ENCODE assay signal across 42 cellular contexts in genomic region chr11:111213256-111213655, GRCh38. TPM values are rescaled to one million over a fixed set of nuclear protein-coding genes. Genes with fewer than 3 reads are reported as not detected.
"Had no signal": no experiment of that assay in that cellular context is flagged by ENCODE, and none has a peak within 500 bp of the region (broad histone marks: within the 10 kb centered on the region; RNA-seq: fewer than 3 reads in every experiment).

No MANE protein-coding gene starts in this region.

- H3K9me3 Mint-ChIP-seq: activated CD4-positive, alpha-beta T cell treated with anti-CD3 and anti-CD28 coated beads, Interleukin-2, amount 10 ng/mL, durations not matched to agents 24 days and 14 days; activated CD8-positive, alpha-beta T cell treated with anti-CD3 and anti-CD28 coated beads for 36 hours; activated naive CD4-positive, alpha-beta T cell treated with anti-CD3 and anti-CD28 coated beads, Interleukin-2, amount 50 U/mL, for 24 hours; activated naive CD8-positive, alpha-beta T cell treated with anti-CD3 and anti-CD28 coated beads, Interleukin-2, amount 10 ng/mL, durations not matched to agents 7 days and 5 days; activated T-cell treated with anti-CD3 and anti-CD28 coated beads, Interleukin-2, amount 50 U/mL, for 72 hours; activated T-helper 17 cell treated with anti-CD3 and anti-CD28 coated beads, Interleukin-2, amount 50 U/mL, for 72 hours; IgD-negative memory B cell had no signal

- H3K36me3 Mint-ChIP-seq: activated naive CD4-positive, alpha-beta T cell treated with anti-CD3 and anti-CD28 coated beads, Interleukin-2, amount 50 U/mL, for 24 hours; activated naive CD8-positive, alpha-beta T cell treated with anti-CD3 and anti-CD28 coated beads, Interleukin-2, amount 10 ng/mL, durations not matched to agents 7 days and 5 days had no signal

- H3K4me1 Mint-ChIP-seq: activated CD4-positive, alpha-beta T cell treated with anti-CD3 and anti-CD28 coated beads, Interleukin-2, amount 10 ng/mL, durations not matched to agents 24 days and 14 days; activated naive CD4-positive, alpha-beta T cell treated with anti-CD3 and anti-CD28 coated beads, Interleukin-2, amount 50 U/mL, for 24 hours; activated naive CD8-positive, alpha-beta T cell treated with anti-CD3 and anti-CD28 coated beads, Interleukin-2, amount 10 ng/mL, durations not matched to agents 7 days and 5 days; activated T-helper 17 cell treated with anti-CD3 and anti-CD28 coated beads, Interleukin-2, amount 50 U/mL, for 72 hours had no signal

- ATAC-seq: activated CD8-positive, alpha-beta T cell treated with anti-CD3 and anti-CD28 coated beads for 36 hours; activated T-cell treated with anti-CD3 and anti-CD28 coated beads, Interleukin-2, amount 50 U/mL, for 72 hours; activated T-helper 17 cell treated with anti-CD3 and anti-CD28 coated beads, Interleukin-2, amount 50 U/mL, for 72 hours; Right ventricle myocardium inferior; SK-N-SH treated with all-trans-retinoic acid at 6 μM for 48 hours had no signal

- H3K4me3 Mint-ChIP-seq: activated CD4-positive, alpha-beta T cell treated with anti-CD3 and anti-CD28 coated beads, Interleukin-2, amount 10 ng/mL, durations not matched to agents 24 days and 14 days; activated CD8-positive, alpha-beta T cell treated with anti-CD3 and anti-CD28 coated beads for 36 hours; activated naive CD4-positive, alpha-beta T cell treated with anti-CD3 and anti-CD28 coated beads, Interleukin-2, amount 50 U/mL, for 24 hours; activated naive CD8-positive, alpha-beta T cell treated with anti-CD3 and anti-CD28 coated beads, Interleukin-2, amount 10 ng/mL, durations not matched to agents 7 days and 5 days; activated T-cell treated with anti-CD3 and anti-CD28 coated beads, Interleukin-2, amount 50 U/mL, for 72 hours; activated T-helper 17 cell treated with anti-CD3 and anti-CD28 coated beads, Interleukin-2, amount 50 U/mL, for 72 hours; IgD-negative memory B cell had no signal

- H3K27ac ChIP-seq: ascending aorta, brain microvascular endothelial cell, PC-9, RWPE1, WERI-Rb-1 had no signal

- H3K4me2 ChIP-seq: PC-9 had no signal

- H3K4me3 ChIP-seq: ascending aorta, MG63, PC-9 had no signal

- DNase-seq: activated CD4-positive, alpha-beta T cell treated with anti-CD3 and anti-CD28 coated beads for 1 hour; activated CD4-positive, alpha-beta T cell treated with anti-CD3 and anti-CD28 coated beads, Interleukin-2, amount 10 ng/mL, durations not matched to agents 24 days and 14 days; activated CD4-positive, alpha-beta T cell treated with anti-CD3 and anti-CD28 coated beads, Interleukin-2, amount 50 U/mL, for 4 hours; activated CD4-positive, CD25-positive, alpha-beta regulatory T cell; activated CD8-positive, alpha-beta T cell treated with anti-CD3 and anti-CD28 coated beads for 36 hours; activated gamma-delta T cell; activated naive CD4-positive, alpha-beta T cell treated with Interleukin-2 at 50 U/mL for 16 hours; activated naive CD8-positive, alpha-beta T cell treated with anti-CD3 and anti-CD28 coated beads, Interleukin-2, amount 10 ng/mL, durations not matched to agents 7 days and 5 days; activated T-cell treated with anti-CD3 and anti-CD28 coated beads, Interleukin-2, amount 50 U/mL, for 1 hour; activated T-cell treated with anti-CD3 and anti-CD28 coated beads, Interleukin-2, amount 50 U/mL, for 72 hours; amygdala; brain microvascular endothelial cell; Karpas-422; KBM-7; MG63; NCI-H1048; NCI-H1436 treated with DMSO at 0.1 percent for 48 hours; NCI-H1694 treated with DMSO at 0.1 percent for 48 hours; NCI-H2029; NCI-H2107; NCI-H2171; NCI-H510A; NCI-H526; NCI-H748 treated with DMSO at 0.1 percent for 48 hours; NK-92 treated with Interleukin-12 subunit alpha and Interleukin-12 subunit beta, amount 100 ng/mL, for 24 hours; PC-9; SIG-M5; SW 1271; T-helper 1 cell; T-helper 2 cell; T-helper 9 cell; WERI-Rb-1 had no signal

- H3K27me3 ChIP-seq: ascending aorta, brain microvascular endothelial cell, MG63 had no signal

- H2AFZ ChIP-seq: PC-9 had no signal

- H3K4me1 ChIP-seq: ascending aorta had no signal

- H3K27me3 Mint-ChIP-seq: IgD-negative memory B cell had no signal

- H3K27ac Mint-ChIP-seq: activated CD4-positive, alpha-beta T cell treated with anti-CD3 and anti-CD28 coated beads, Interleukin-2, amount 10 ng/mL, durations not matched to agents 24 days and 14 days; activated CD8-positive, alpha-beta T cell treated with anti-CD3 and anti-CD28 coated beads for 36 hours; activated naive CD4-positive, alpha-beta T cell treated with anti-CD3 and anti-CD28 coated beads, Interleukin-2, amount 50 U/mL, for 24 hours; activated naive CD8-positive, alpha-beta T cell treated with anti-CD3 and anti-CD28 coated beads, Interleukin-2, amount 10 ng/mL, durations not matched to agents 7 days and 5 days; activated T-cell treated with anti-CD3 and anti-CD28 coated beads, Interleukin-2, amount 50 U/mL, for 72 hours; activated T-helper 17 cell treated with anti-CD3 and anti-CD28 coated beads, Interleukin-2, amount 50 U/mL, for 72 hours; IgD-negative memory B cell had no signal

- H3K36me3 ChIP-seq: ascending aorta, brain microvascular endothelial cell, MG63, WERI-Rb-1 had no signal

- H3K9me3 ChIP-seq: ascending aorta, MG63 had no signal

RNA-seq across cellular contexts. Expression of gene POU2AF2, which starts 32.3 kb away (rescaled TPM):
- total RNA-seq: activated CD8-positive, alpha-beta memory T cell treated with anti-CD3 and anti-CD28 coated beads for 36 hours; activated CD8-positive, alpha-beta T cell treated with anti-CD3 and anti-CD28 coated beads for 36 hours; activated naive CD8-positive, alpha-beta T cell treated with anti-CD3 and anti-CD28 coated beads, Interleukin-2, amount 10 ng/mL, durations not matched to agents 7 days and 5 days; activated T-cell treated with anti-CD3 and anti-CD28 coated beads, Interleukin-2, amount 50 U/mL, for 72 hours; ascending aorta; cardiac septum; PC-9; Right ventricle myocardium inferior; SK-MEL-5 had no signal
- polyA plus RNA-seq: IgD-negative memory B cell had no signal
